ENCODE assay signal across 1 cellular context in the genomic region with DNA sequence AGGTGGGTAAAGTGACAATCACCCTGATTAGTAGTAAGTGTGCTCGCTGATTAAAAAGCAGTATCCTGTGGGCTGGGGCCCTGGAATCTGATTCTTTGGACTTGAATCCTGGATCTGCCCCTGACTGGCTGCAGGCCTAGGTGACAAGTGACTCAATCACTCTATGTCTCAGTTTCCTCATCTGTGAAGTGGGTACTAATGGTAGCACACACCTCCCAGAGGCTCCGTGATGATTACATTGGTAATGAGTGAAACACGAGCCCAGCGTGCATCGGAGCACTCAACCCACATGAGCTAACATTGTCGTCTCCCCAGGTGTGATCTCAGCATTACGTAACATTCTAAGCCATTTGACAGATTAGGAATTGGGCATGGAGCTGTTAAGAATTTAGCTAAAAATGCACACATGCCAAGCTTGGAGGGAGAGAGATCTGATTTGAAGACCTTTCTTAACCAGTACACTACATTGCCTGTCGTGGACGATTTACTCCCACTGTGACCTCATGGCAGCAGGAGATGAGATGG.
TF ChIP-seq lines count a peak whose summit lies in the region.

No MANE protein-coding gene starts in this region.

TF ChIP-seq in HCT116, 20 proteins besides CTCF, POLR2A, EP300 and RAD21 (continued from another document):
- TF ChIP-seq, protein P1, sequence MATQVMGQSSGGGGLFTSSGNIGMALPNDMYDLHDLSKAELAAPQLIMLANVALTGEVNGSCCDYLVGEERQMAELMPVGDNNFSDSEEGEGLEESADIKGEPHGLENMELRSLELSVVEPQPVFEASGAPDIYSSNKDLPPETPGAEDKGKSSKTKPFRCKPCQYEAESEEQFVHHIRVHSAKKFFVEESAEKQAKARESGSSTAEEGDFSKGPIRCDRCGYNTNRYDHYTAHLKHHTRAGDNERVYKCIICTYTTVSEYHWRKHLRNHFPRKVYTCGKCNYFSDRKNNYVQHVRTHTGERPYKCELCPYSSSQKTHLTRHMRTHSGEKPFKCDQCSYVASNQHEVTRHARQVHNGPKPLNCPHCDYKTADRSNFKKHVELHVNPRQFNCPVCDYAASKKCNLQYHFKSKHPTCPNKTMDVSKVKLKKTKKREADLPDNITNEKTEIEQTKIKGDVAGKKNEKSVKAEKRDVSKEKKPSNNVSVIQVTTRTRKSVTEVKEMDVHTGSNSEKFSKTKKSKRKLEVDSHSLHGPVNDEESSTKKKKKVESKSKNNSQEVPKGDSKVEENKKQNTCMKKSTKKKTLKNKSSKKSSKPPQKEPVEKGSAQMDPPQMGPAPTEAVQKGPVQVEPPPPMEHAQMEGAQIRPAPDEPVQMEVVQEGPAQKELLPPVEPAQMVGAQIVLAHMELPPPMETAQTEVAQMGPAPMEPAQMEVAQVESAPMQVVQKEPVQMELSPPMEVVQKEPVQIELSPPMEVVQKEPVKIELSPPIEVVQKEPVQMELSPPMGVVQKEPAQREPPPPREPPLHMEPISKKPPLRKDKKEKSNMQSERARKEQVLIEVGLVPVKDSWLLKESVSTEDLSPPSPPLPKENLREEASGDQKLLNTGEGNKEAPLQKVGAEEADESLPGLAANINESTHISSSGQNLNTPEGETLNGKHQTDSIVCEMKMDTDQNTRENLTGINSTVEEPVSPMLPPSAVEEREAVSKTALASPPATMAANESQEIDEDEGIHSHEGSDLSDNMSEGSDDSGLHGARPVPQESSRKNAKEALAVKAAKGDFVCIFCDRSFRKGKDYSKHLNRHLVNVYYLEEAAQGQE (IDR thresholded peaks at IDR 0.05; ENCODE audit: low read depth), result no peak
- no peak for TF ChIP-seq EGR1 (IDR thresholded peaks at IDR 0.05; ENCODE audit: low read depth)
- TF ChIP-seq FOSL1 (IDR thresholded peaks at IDR 0.05; ENCODE audit: low read depth), result no peak
- TF ChIP-seq, protein P2, sequence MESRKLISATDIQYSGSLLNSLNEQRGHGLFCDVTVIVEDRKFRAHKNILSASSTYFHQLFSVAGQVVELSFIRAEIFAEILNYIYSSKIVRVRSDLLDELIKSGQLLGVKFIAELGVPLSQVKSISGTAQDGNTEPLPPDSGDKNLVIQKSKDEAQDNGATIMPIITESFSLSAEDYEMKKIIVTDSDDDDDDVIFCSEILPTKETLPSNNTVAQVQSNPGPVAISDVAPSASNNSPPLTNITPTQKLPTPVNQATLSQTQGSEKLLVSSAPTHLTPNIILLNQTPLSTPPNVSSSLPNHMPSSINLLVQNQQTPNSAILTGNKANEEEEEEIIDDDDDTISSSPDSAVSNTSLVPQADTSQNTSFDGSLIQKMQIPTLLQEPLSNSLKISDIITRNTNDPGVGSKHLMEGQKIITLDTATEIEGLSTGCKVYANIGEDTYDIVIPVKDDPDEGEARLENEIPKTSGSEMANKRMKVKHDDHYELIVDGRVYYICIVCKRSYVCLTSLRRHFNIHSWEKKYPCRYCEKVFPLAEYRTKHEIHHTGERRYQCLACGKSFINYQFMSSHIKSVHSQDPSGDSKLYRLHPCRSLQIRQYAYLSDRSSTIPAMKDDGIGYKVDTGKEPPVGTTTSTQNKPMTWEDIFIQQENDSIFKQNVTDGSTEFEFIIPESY (IDR thresholded peaks at IDR 0.05; ENCODE audit: extremely low read depth, insufficient replicate concordance, low read length), result no peak
- no peak for TF ChIP-seq JUND (IDR thresholded peaks at IDR 0.05)
